Comparison of ENCODE assay signal across 8 cellular contexts in genomic region chr1:9589144-9589718, GRCh38. TPM values are rescaled to one million over a fixed set of nuclear protein-coding genes. Genes with fewer than 3 reads are reported as not detected.
DNase-seq lines count a peak whose midpoint lies in the region; ATAC-seq and TF ChIP-seq lines count a peak whose summit lies in the region.

No MANE protein-coding gene starts in this region.

- CTCF ChIA-PET in GM10248 (lab: Yijun Ruan, JAX) = interaction anchor here (0.8 to 2.2 kb wide), 9 partner anchors 9 to 841 kb away, joined by 3 to 11 read pairs (median 4); partner anchors contain the start of gene CENPS

- ATAC-seq in HG03139 (IDR thresholded peaks at IDR 0.05; ENCODE audit: unreplicated experiment) = peak; percentile 13

- peak; percentile 68 for DNase-seq in NCI-H2227 (lab: John Stamatoyannopoulos, UW; ENCODE audit: unreplicated experiment)
- no peak for DNase-seq in NCI-H2227 treated with DMSO at 0.1 percent for 48 hours (lab: John Stamatoyannopoulos, UW)
- peak in 4 of 5 experiments; percentile 14 to 69 (median 24) for DNase-seq in T-helper 2 cell
- peak in 11 of 61 donors; percentile 21 to 68 (median 32) for DNase-seq in caudate nucleus (lab: John Stamatoyannopoulos, UW)
- no peak for DNase-seq in lower leg skin (ENCODE audit: low spot score in 2 of 2)
- peak; percentile 20 for DNase-seq in stimulated activated CD8-positive, alpha-beta memory T cell treated with anti-CD3 and anti-CD28 coated beads, Interleukin-2, amount 100 ng/mL, for 48 hours (ENCODE audit: low read depth in 2 of 2)
- DNase-seq in GM10248 (ENCODE audit: extremely low spot score) = no peak

- no peak for TF ChIP-seq POLR2A in lower leg skin (IDR thresholded peaks at IDR 0.05)

- peak overlapping the region; percentile 51 for H3K4me3 ChIP-seq in lower leg skin (ENCODE audit: low read depth, poor library complexity, severe bottlenecking)

- intact Hi-C loops in lower leg skin (cut with DNase I; ENCODE audit: low total_unique reads) = loop anchor here (10.0 kb wide), 1 partner anchor 304 kb away; no protein-coding TSS in a partner anchor

- TF ChIP-seq CTCF in lower leg skin (IDR thresholded peaks at IDR 0.05) (no peak), GM10248 (IDR thresholded peaks at IDR 0.05; ENCODE audit: control extremely low read depth, extremely low read depth, low read depth, missing control alignments) (no peak)

- POLR2A ChIA-PET in GM10248 (lab: Yijun Ruan, JAX) = interaction anchor here (0.6 to 1.1 kb wide), 3 partner anchors 37 to 76 kb away, joined by 3 to 5 read pairs (median 3); partner anchors contain the start of gene SLC25A33

- WGBS in lower leg skin, 2 donors = 1% methylated on average over 10 to 35 of the region's 63 CpGs

- peak overlapping the region; percentile 36 for H3K27ac ChIP-seq in caudate nucleus (ENCODE audit: low read depth, low read length)

RNA-seq across cellular contexts. Expression of gene TMEM201, which starts 0.5 kb away (rescaled TPM):
- 10 to 100 TPM in 1 of 4 donors, 1 to 10 TPM in 3; 7.0 to 12.4 (median 9.7) TPM for total RNA-seq in lower leg skin

RNA-seq across cellular contexts. Expression of gene SLC25A33, which starts 50.0 kb away (rescaled TPM):
- 1 to 10 TPM; 2.2 to 6.9 (median 4.8) TPM for total RNA-seq in lower leg skin

Comparison
In these comparisons a context has a peak if more than half of its experiments do, and no peak if none do; other contexts are left out.
1. DNase-seq: peak in NCI-H2227 (single experiment), T-helper 2 cell (4 of 5) and stimulated activated CD8-positive, alpha-beta memory T cell treated with anti-CD3 and anti-CD28 coated beads, Interleukin-2, amount 100 ng/mL, for 48 hours (2 of 2); none in NCI-H2227 treated with DMSO at 0.1 percent for 48 hours (single experiment), lower leg skin (0 of 2) and GM10248 (single experiment).